ENCODE assay signal across 8 cellular contexts in the genomic region with DNA sequence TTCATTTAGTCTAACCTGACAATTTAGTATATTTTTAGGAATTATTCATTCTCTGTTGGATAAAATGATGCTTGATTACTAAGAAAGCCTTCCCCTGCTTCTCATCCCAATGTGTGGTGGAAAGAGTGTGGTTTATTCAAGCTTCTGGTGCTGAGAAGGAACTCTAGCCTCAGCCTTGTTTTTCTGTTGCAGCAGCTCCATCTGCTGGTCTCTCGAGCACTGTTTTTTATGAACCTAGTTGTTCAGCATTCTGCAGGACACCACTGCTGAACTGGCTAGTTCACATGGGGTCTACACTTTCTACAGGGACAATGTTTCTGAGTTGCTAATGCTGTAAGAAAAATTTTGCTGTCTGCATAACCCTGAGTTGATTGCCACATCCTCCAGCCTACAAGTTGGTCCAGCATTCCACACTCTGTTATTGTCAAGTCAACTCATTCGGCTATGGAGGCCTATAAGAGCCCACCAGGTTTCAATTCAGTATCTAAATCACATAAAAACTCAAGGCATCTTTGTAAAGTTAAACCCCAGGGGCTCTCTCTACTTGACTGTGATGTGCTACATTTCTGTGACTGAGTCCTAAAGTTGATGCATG. TPM values are rescaled to one million over a fixed set of nuclear protein-coding genes. Genes with fewer than 3 reads are reported as not detected.
A peak's percentile ranks its signal among the peaks of the same experiment; 100 is the strongest.
DNase-seq lines count a peak whose midpoint lies in the region; ATAC-seq and TF ChIP-seq lines count a peak whose summit lies in the region.

No MANE protein-coding gene starts in this region.

- no peak overlapping the region for H3K27ac Mint-ChIP-seq in activated naive CD8-positive, alpha-beta T cell treated with anti-CD3 and anti-CD28 coated beads for 36 hours

- H3K4me1 ChIP-seq in BE2C (no peaks in the 10 kb centered on the region), SJCRH30 (no peaks in the 10 kb centered on the region)

- H3K27ac ChIP-seq in SJCRH30 = no peak overlapping the region

- H3K27me3 Mint-ChIP-seq in activated naive CD8-positive, alpha-beta T cell treated with anti-CD3 and anti-CD28 coated beads for 36 hours = no peaks in the 10 kb centered on the region

- no peaks in the 10 kb centered on the region for H3K9me3 Mint-ChIP-seq in activated naive CD8-positive, alpha-beta T cell treated with anti-CD3 and anti-CD28 coated beads for 36 hours

- no peak overlapping the region for H3K4me3 Mint-ChIP-seq in activated naive CD8-positive, alpha-beta T cell treated with anti-CD3 and anti-CD28 coated beads for 36 hours

- H3K4me3 ChIP-seq in BE2C (ENCODE audit: low read depth, low read length) = no peak overlapping the region
- no peak overlapping the region for H3K4me3 ChIP-seq in SJCRH30
- no peak overlapping the region for H3K4me3 ChIP-seq in retinal pigment epithelial cell (ENCODE audit: low read length)

- intact Hi-C loops in left cardiac atrium (cut with DNase I) = no loop called here

- H3K36me3 ChIP-seq in BE2C = no peaks in the 10 kb centered on the region
- no peaks in the 10 kb centered on the region for H3K36me3 ChIP-seq in SJCRH30

- peak; percentile 59 for TF ChIP-seq CTCF in BE2C (IDR thresholded peaks at IDR 0.05; ENCODE audit: low read depth, low read length)
- TF ChIP-seq CTCF in retinal pigment epithelial cell (conservative IDR thresholded peaks at IDR 0.05; ENCODE audit: low read depth, low read length) = peak; percentile 80

- H3K27me3 ChIP-seq in BE2C = no peaks in the 10 kb centered on the region; the same call in 1 of the 2 replicates
- H3K27me3 ChIP-seq in SJCRH30 = peaks cover 2% of the 10 kb centered on the region; the same call in 1 of the 2 replicates

- no peaks in the 10 kb centered on the region for H3K36me3 Mint-ChIP-seq in activated naive CD8-positive, alpha-beta T cell treated with anti-CD3 and anti-CD28 coated beads for 36 hours

- ATAC-seq in GM18517 (IDR thresholded peaks at IDR 0.05; ENCODE audit: unreplicated experiment) (peak; percentile 81), HG03520 (IDR thresholded peaks at IDR 0.05; ENCODE audit: unreplicated experiment) (peak; percentile 58), left cardiac atrium (peak; percentile 65 to 84)

- DNase-seq in BE2C = peak; percentile 22
- DNase-seq in SJCRH30 = peak; percentile 38 to 66
- DNase-seq in activated naive CD8-positive, alpha-beta T cell treated with anti-CD3 and anti-CD28 coated beads for 36 hours = peak; percentile 46
- DNase-seq in left cardiac atrium = peak; percentile 44
- peak; percentile 14 for DNase-seq in retinal pigment epithelial cell (ENCODE audit: low read depth)
- no peak for DNase-seq in NCI-H2029 treated with DMSO at 0.1 percent for 48 hours (lab: John Stamatoyannopoulos, UW)

- peaks cover 10% of the 10 kb centered on the region for H3K4me1 Mint-ChIP-seq in activated naive CD8-positive, alpha-beta T cell treated with anti-CD3 and anti-CD28 coated beads for 36 hours

- no peaks in the 10 kb centered on the region for H3K9me3 ChIP-seq in BE2C
- no peaks in the 10 kb centered on the region; the same call in 1 of the 2 replicates for H3K9me3 ChIP-seq in SJCRH30 (replicated peaks)

RNA-seq across cellular contexts. Expression of gene OR2AG2, which starts 14.3 kb away (rescaled TPM):
- polyA plus RNA-seq in BE2C (2012; ENCODE audit: insufficient read depth, insufficient read length, low read depth) = not detected
- total RNA-seq in SJCRH30 (2014; rRNA removed; shearing (Covaris generic)) = not detected in 2 replicates
- total RNA-seq in activated naive CD8-positive, alpha-beta T cell treated with anti-CD3 and anti-CD28 coated beads for 36 hours = under 1 TPM; 0.08 to 0.18 TPM
- total RNA-seq in left cardiac atrium = under 1 TPM; 0.08 to 0.15 TPM

RNA-seq across cellular contexts. Expression of gene OR2AG1, which starts 25.4 kb away (rescaled TPM):
- polyA plus RNA-seq in BE2C (2012; ENCODE audit: insufficient read depth, insufficient read length, low read depth) = 0.51 TPM
- total RNA-seq in SJCRH30 (2014; rRNA removed; shearing (Covaris generic)) = not detected in 2 replicates
- total RNA-seq in activated naive CD8-positive, alpha-beta T cell treated with anti-CD3 and anti-CD28 coated beads for 36 hours = not detected
- not detected for total RNA-seq in left cardiac atrium

RNA-seq across cellular contexts. Expression of gene OR6A2, which starts 42.0 kb away (rescaled TPM):
- polyA plus RNA-seq in BE2C (2012; ENCODE audit: insufficient read depth, insufficient read length, low read depth) = not detected
- not detected in 2 replicates for total RNA-seq in SJCRH30 (2014; rRNA removed; shearing (Covaris generic))
- total RNA-seq in activated naive CD8-positive, alpha-beta T cell treated with anti-CD3 and anti-CD28 coated beads for 36 hours = under 1 TPM; 0.04 to 0.10 TPM
- under 1 TPM in 1 of 2 donors, not detected in 1; 0.08 TPM for total RNA-seq in left cardiac atrium
